27 cellular contexts compared by ENCODE assay signal in the genomic region with DNA sequence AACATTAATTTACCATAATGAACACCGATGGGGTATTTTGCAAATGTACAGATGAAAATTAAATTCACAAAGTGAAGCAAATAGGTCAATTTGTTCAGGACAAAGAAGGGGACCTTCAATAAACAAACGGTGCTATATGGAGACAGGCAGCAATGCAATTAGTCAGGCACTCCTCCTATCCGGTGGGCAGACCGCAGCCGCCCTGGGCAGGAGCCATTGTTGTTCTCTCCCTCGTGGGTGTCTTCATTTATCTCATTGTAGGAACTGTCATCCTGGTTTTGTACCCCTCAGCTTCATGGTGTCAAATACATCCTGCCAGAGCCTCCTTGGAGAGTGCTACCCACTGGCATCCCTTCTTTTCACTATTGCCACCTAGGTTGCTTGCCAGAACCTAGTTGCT.
DNase-seq lines count a peak whose midpoint lies in the region; ATAC-seq, FAIRE-seq and TF ChIP-seq lines count a peak whose summit lies in the region.
"Had no signal": no experiment of that assay in that cellular context is flagged by ENCODE, and none has a peak within 500 bp of the region (broad histone marks: within the 10 kb centered on the region; RNA-seq: fewer than 3 reads in every experiment).

No MANE protein-coding gene starts in this region.

- peak overlapping the region; percentile 85 for H3K27ac ChIP-seq in SJCRH30
- H3K27ac ChIP-seq in H1 (ENCODE audit: low read depth, low read length) = no peak overlapping the region
- H3K27ac ChIP-seq: A549; BLaER1 treated with 17β-estradiol and CSF1 and Interleukin-3, amounts not matched to agents 10 nM and 100 nM had no signal

- POLR2A ChIA-PET in H1 (lab: Charles Lee; ENCODE audit: partially characterized antibody) = no interaction called here

- H3K79me2 ChIP-seq in H1 (ENCODE audit: control insufficient read depth in 1 of 2, insufficient read depth in 2 of 2, low read length in 2 of 2) = no peaks in the 10 kb centered on the region

- no peak overlapping the region for H4K91ac ChIP-seq in H1 (replicated peaks; ENCODE audit: insufficient read length, low read length)

- no peak overlapping the region for H3K9ac ChIP-seq in H1 (replicated peaks in 1 of 4; ENCODE audit: extremely low read depth in 1 of 4, low read depth in 3 of 4, low read length in 3 of 4)
- H3K9ac ChIP-seq: BLaER1 treated with 17β-estradiol and CSF1 and Interleukin-3, amounts not matched to agents 10 nM and 100 nM had no signal

- peaks cover 16% of the 10 kb centered on the region for H3K4me1 ChIP-seq in SJCRH30
- H3K4me1 ChIP-seq in H1 (replicated peaks in 1 of 4; ENCODE audit: control insufficient read depth in 3 of 4, insufficient read depth in 4 of 4, low read length in 3 of 4) = peaks cover 0 to 6% (median 1%) of the 10 kb centered on the region in 4 experiments; a peak in 3 of 7 replicates
- H3K4me1 ChIP-seq: A549; BE2C; BLaER1 treated with 17β-estradiol and CSF1 and Interleukin-3, amounts not matched to agents 10 nM and 100 nM; HAP-1 had no signal

- peak; percentile 19 for DNase-seq in Daoy (ENCODE audit: low read depth)
- DNase-seq in M059J (ENCODE audit: low read depth) = peak; percentile 4
- DNase-seq in SJCRH30 = peak in 1 of 2 experiments; percentile 37
- DNase-seq in H1 (ENCODE audit: low read depth in 1 of 2, low spot score in 2 of 2) = no peak
- no peak for DNase-seq in T-helper 9 cell
- DNase-seq in DMS114 treated with DMSO at 0.1 percent for 48 hours (lab: John Stamatoyannopoulos, UW; ENCODE audit: unreplicated experiment) = no peak
- DNase-seq in NCI-H2227 treated with DMSO at 0.1 percent for 48 hours (lab: John Stamatoyannopoulos, UW) = no peak
- no peak for DNase-seq in stimulated activated naive CD8-positive, alpha-beta T cell treated with anti-CD3 and anti-CD28 coated beads, Interleukin-15, Interleukin-2, amounts not matched to agents 100 U/mL and 50 U/mL, for 24 hours
- DNase-seq: 8988T; ACHN; AML-193; BE2C; CD4-positive, alpha-beta T cell; CD8-positive, alpha-beta memory T cell; DMS 273 treated with DMSO at 0.1 percent for 48 hours; DMS53; DMS79 treated with DMSO at 0.1 percent for 48 hours; HFFc6 had no signal

- H3K14ac ChIP-seq in H1 (ENCODE audit: insufficient read length) = no peak overlapping the region

- WGBS in H1 (ENCODE audit: extremely low coverage in 1 of 2, insufficient coverage in 1 of 2, insufficient read length in 1 of 2, insufficient replicate concordance in 2 of 2, low coverage in 1 of 2, low lambda C conversion rate in 2 of 2, missing lambda C conversion rate in 1 of 2), 2 experiments = 89% methylated on average over 2 of the region's 6 CpGs; no CpG with 5 or more reads in 1 of the 2 experiments

- H3K27me3 ChIP-seq in SJCRH30 = no peaks in the 10 kb centered on the region
- H3K27me3 ChIP-seq in H1 (replicated peaks in 1 of 4; ENCODE audit: control insufficient read depth in 3 of 4, extremely low read depth in 1 of 4, insufficient read depth in 3 of 4, low read length in 3 of 4) = no peaks in the 10 kb centered on the region
- H3K27me3 ChIP-seq: BE2C had no signal

- no peak for TF ChIP-seq CTCF in H1 (IDR thresholded peaks at IDR 0.05; ENCODE audit: control extremely low read depth in 1 of 3, insufficient read depth in 1 of 3, low read depth in 1 of 3, low read length in 3 of 3)

- no peak overlapping the region for H3K56ac ChIP-seq in H1 (replicated peaks; ENCODE audit: insufficient read length, low read depth, low read length)

- H2BK12ac ChIP-seq in H1 (ENCODE audit: low read depth, low read length) = no peak overlapping the region

- H3K4ac ChIP-seq in H1 (replicated peaks; ENCODE audit: insufficient read length, low read depth, low read length) = no peak overlapping the region

- no peak overlapping the region for H4K8ac ChIP-seq in H1 (ENCODE audit: extremely low read depth, insufficient read depth, low read length)

- H3K4me3 ChIP-seq in SJCRH30 (no peak overlapping the region), H1 (ENCODE audit: extremely low read depth in 1 of 4, insufficient read depth in 2 of 4, low read depth in 3 of 4, low read length in 4 of 4) (no peak overlapping the region)
- H3K4me3 ChIP-seq: A549; BLaER1 treated with 17β-estradiol and CSF1 and Interleukin-3, amounts not matched to agents 10 nM and 100 nM; GM23338; HAP-1 had no signal

- no peak for TF ChIP-seq RAD21 in H1 (IDR thresholded peaks at IDR 0.05 in 1 of 2, conservative IDR thresholded peaks at IDR 0.05 in 1 of 2; ENCODE audit: low read depth in 2 of 2, low read length in 2 of 2)

- no peak for TF ChIP-seq EP300 in H1 (IDR thresholded peaks at IDR 0.05; ENCODE audit: borderline replicate concordance in 1 of 2, low read depth in 2 of 2, low read length in 2 of 2)

- peak; percentile 24 for FAIRE-seq in H1 (lab: Jason Lieb, UNC)
- FAIRE-seq: A549, D721Med, G401.6, GM12892, GM19239, H54 had no signal

- H3K23ac ChIP-seq in H1 (ENCODE audit: insufficient read length) = no peak overlapping the region

- H2AFZ ChIP-seq in H1 (ENCODE audit: low read length) = no peak overlapping the region
- H2AFZ ChIP-seq: GM23338 had no signal

- ATAC-seq in stimulated activated naive CD8-positive, alpha-beta T cell treated with anti-CD3 and anti-CD28 coated beads, Interleukin-15, Interleukin-2, amounts not matched to agents 100 U/mL and 50 U/mL, for 24 hours = no peak
- ATAC-seq: A549, GM23338 had no signal

- no peak overlapping the region for H4K5ac ChIP-seq in H1 (ENCODE audit: insufficient read length, low read depth, low read length)

- H3K79me1 ChIP-seq in H1 (ENCODE audit: low read depth, low read length) = no peaks in the 10 kb centered on the region

- H2BK5ac ChIP-seq in H1 (ENCODE audit: low read depth, low read length) = no peak overlapping the region

- no peak for TF ChIP-seq POLR2A in H1 (IDR thresholded peaks at IDR 0.05; ENCODE audit: control extremely low read depth in 1 of 2, low read depth in 2 of 2, low read length in 2 of 2)

- H2BK120ac ChIP-seq in H1 (replicated peaks; ENCODE audit: low read depth, low read length) = no peak overlapping the region

- H3K18ac ChIP-seq in H1 (ENCODE audit: extremely low read depth, low read length) = no peak overlapping the region; the same call in 1 of the 2 replicates

- H3K23me2 ChIP-seq in H1 (ENCODE audit: low read depth, low read length) = no peaks in the 10 kb centered on the region

- H3K4me2 ChIP-seq in H1 (ENCODE audit: insufficient read depth in 1 of 2, low read depth in 2 of 2, low read length in 2 of 2) = no peak overlapping the region
- H3K4me2 ChIP-seq: A549; BLaER1 treated with 17β-estradiol and CSF1 and Interleukin-3, amounts not matched to agents 10 nM and 100 nM had no signal

- no peaks in the 10 kb centered on the region for H4K20me1 ChIP-seq in H1 (replicated peaks in 1 of 2; ENCODE audit: control insufficient read depth in 1 of 2, insufficient read depth in 2 of 2, low read length in 2 of 2)

- H2BK20ac ChIP-seq in H1 (ENCODE audit: low read length) = no peak overlapping the region

- no peak overlapping the region for H2BK15ac ChIP-seq in H1 (ENCODE audit: low read length)

- H3K9me3 ChIP-seq in SJCRH30 (replicated peaks) (no peaks in the 10 kb centered on the region), H1 (ENCODE audit: insufficient read depth in 2 of 2, low read depth in 1 of 2, low read length in 1 of 2) (no peaks in the 10 kb centered on the region)
- H3K9me3 ChIP-seq: A549, BE2C, HAP-1 had no signal

- no peak overlapping the region for H2AK5ac ChIP-seq in H1 (ENCODE audit: low read depth, low read length)

- CTCF ChIA-PET in H1 (lab: Charles Lee; ENCODE audit: partially characterized antibody) = no interaction called here

- no peaks in the 10 kb centered on the region for H3K36me3 ChIP-seq in SJCRH30
- no peaks in the 10 kb centered on the region for H3K36me3 ChIP-seq in H1 (ENCODE audit: control insufficient read depth in 2 of 4, insufficient read depth in 4 of 4, low read length in 3 of 4)
- H3K36me3 ChIP-seq: BE2C; BLaER1 treated with 17β-estradiol and CSF1 and Interleukin-3, amounts not matched to agents 10 nM and 100 nM; HAP-1 had no signal

TF ChIP-seq in H1, 55 proteins besides CTCF, POLR2A, EP300 and RAD21:
- TF ChIP-seq, protein P1, sequence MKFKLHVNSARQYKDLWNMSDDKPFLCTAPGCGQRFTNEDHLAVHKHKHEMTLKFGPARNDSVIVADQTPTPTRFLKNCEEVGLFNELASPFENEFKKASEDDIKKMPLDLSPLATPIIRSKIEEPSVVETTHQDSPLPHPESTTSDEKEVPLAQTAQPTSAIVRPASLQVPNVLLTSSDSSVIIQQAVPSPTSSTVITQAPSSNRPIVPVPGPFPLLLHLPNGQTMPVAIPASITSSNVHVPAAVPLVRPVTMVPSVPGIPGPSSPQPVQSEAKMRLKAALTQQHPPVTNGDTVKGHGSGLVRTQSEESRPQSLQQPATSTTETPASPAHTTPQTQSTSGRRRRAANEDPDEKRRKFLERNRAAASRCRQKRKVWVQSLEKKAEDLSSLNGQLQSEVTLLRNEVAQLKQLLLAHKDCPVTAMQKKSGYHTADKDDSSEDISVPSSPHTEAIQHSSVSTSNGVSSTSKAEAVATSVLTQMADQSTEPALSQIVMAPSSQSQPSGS (IDR thresholded peaks at IDR 0.05; ENCODE audit: low read length) = no peak
- no peak for TF ChIP-seq SUZ12 (IDR thresholded peaks at IDR 0.05; ENCODE audit: low read length)
- no peak for TF ChIP-seq SP2 (IDR thresholded peaks at IDR 0.05; ENCODE audit: low read length)
- no peak for TF ChIP-seq SP4 (IDR thresholded peaks at IDR 0.05; ENCODE audit: low read length)
- TF ChIP-seq NRF1 (IDR thresholded peaks at IDR 0.05; ENCODE audit: low read depth, low read length) = no peak
- no peak for TF ChIP-seq KDM4A (IDR thresholded peaks at IDR 0.05; ENCODE audit: low read depth, low read length, severe bottlenecking)
- no peak for TF ChIP-seq CEBPB (IDR thresholded peaks at IDR 0.05; ENCODE audit: low read depth, low read length)
- TF ChIP-seq SIRT6 (IDR thresholded peaks at IDR 0.05; ENCODE audit: low read length) = no peak
- TF ChIP-seq TBP (IDR thresholded peaks at IDR 0.05; ENCODE audit: low read depth, low read length) = no peak
TF ChIP-seq in H1: peak in this region for 0.

Comparison
In these comparisons a context has a peak if more than half of its experiments do, and no peak if none do; other contexts are left out.
1. DNase-seq: peak in Daoy (single experiment) and M059J (single experiment); none in H1 (0 of 2), T-helper 9 cell (single experiment), DMS114 treated with DMSO at 0.1 percent for 48 hours (single experiment), NCI-H2227 treated with DMSO at 0.1 percent for 48 hours (single experiment) and stimulated activated naive CD8-positive, alpha-beta T cell treated with anti-CD3 and anti-CD28 coated beads, Interleukin-15, Interleukin-2, amounts not matched to agents 100 U/mL and 50 U/mL, for 24 hours (single experiment).